In genomic region chr9:88932766-88933165, GRCh38 we compare ENCODE assay signal across 18 cellular contexts. TPM values are rescaled to one million over a fixed set of nuclear protein-coding genes. Genes with fewer than 3 reads are reported as not detected.
A peak's percentile ranks its signal among the peaks of the same experiment; 100 is the strongest.
DNase-seq lines count a peak whose midpoint lies in the region; ATAC-seq, FAIRE-seq and TF ChIP-seq lines count a peak whose summit lies in the region.
"Had no signal": no experiment of that assay in that cellular context is flagged by ENCODE, and none has a peak within 500 bp of the region (broad histone marks: within the 10 kb centered on the region; RNA-seq: fewer than 3 reads in every experiment).

No MANE protein-coding gene starts in this region.

- no peaks in the 10 kb centered on the region for H3K9me3 ChIP-seq in BE2C
- no peaks in the 10 kb centered on the region for H3K9me3 ChIP-seq in mucosa of descending colon
- H3K9me3 ChIP-seq: left ventricle myocardium inferior, stomach had no signal

- FAIRE-seq in GM19239 (lab: Jason Lieb, UNC) = no peak
- FAIRE-seq: TTC549 had no signal

- H3K4me1 ChIP-seq in BE2C = peaks cover 8% of the 10 kb centered on the region
- H3K4me1 ChIP-seq in mucosa of descending colon (ENCODE audit: low read depth) = no peaks in the 10 kb centered on the region
- H3K4me1 ChIP-seq: left ventricle myocardium inferior had no signal

- peak; percentile 85 for DNase-seq in BE2C
- peak; percentile 13 for DNase-seq in HT-29 (ENCODE audit: low spot score)
- DNase-seq in NCI-H748 (lab: John Stamatoyannopoulos, UW; ENCODE audit: unreplicated experiment) = peak; percentile 94
- DNase-seq in dermis blood vessel endothelial cell = peak; percentile 89
- DNase-seq in GM19239 (ENCODE audit: insufficient read length, low spot score) = no peak
- no peak for DNase-seq in GM10248 (ENCODE audit: extremely low spot score)
- no peak for DNase-seq in central memory CD4-positive, alpha-beta T cell
- no peak for DNase-seq in mucosa of descending colon
- DNase-seq: CD4-positive, CD25-positive, alpha-beta regulatory T cell; left ventricle myocardium inferior; NCI-H1048; NCI-H510A; nucleus accumbens; PC-3; stimulated activated CD4-positive, alpha-beta T cell treated with anti-CD3 and anti-CD28 coated beads, Interleukin-1b, Interleukin-23, amount 100 ng/mL, for 48 hours; stomach had no signal

- POLR2A ChIA-PET in GM10248 (lab: Yijun Ruan, JAX) = no interaction called here

- ATAC-seq in mucosa of descending colon = no peak
- ATAC-seq: PC-3 had no signal

- H3K36me3 ChIP-seq in BE2C = no peaks in the 10 kb centered on the region
- H3K36me3 ChIP-seq in mucosa of descending colon (ENCODE audit: low read depth) = no peaks in the 10 kb centered on the region
- H3K36me3 ChIP-seq: left ventricle myocardium inferior, stomach had no signal

- CTCF ChIA-PET in GM10248 (lab: Yijun Ruan, JAX) = no interaction called here

- intact Hi-C loops in mucosa of descending colon (cut with DNase I, micrococcal nuclease) = no loop called here

- no peaks in the 10 kb centered on the region for H3K27me3 ChIP-seq in BE2C
- H3K27me3 ChIP-seq: stomach had no signal

- TF ChIP-seq CTCF in BE2C (IDR thresholded peaks at IDR 0.05; ENCODE audit: low read depth, low read length) (no peak), GM10248 (IDR thresholded peaks at IDR 0.05; ENCODE audit: control extremely low read depth, extremely low read depth, low read depth, missing control alignments) (no peak), mucosa of descending colon (IDR thresholded peaks at IDR 0.05) (no peak)

- H3K4me3 ChIP-seq in BE2C (ENCODE audit: low read depth, low read length) = peak overlapping the region; percentile 41
- no peak overlapping the region for H3K4me3 ChIP-seq in mucosa of descending colon
- H3K4me3 ChIP-seq: coronary artery, left ventricle myocardium inferior, stomach had no signal

RNA-seq across cellular contexts. Expression of gene S1PR3, which starts 58.5 kb away (rescaled TPM):
- polyA plus RNA-seq in BE2C (2012; ENCODE audit: insufficient read depth, insufficient read length, low read depth) = 2.5 TPM
- total RNA-seq in HT-29 (2014; rRNA removed; shearing (Covaris generic)) = not detected in 2 replicates
- total RNA-seq in dermis blood vessel endothelial cell (1.0 and 3.6 TPM in 2 replicates), mucosa of descending colon (10 to 100 TPM in 1 of 3 donors, 1 to 10 TPM in 1, under 1 TPM in 1; 0.87 to 12.2 (median 3.0) TPM)
- total RNA-seq: CD4-positive, CD25-positive, alpha-beta regulatory T cell had no signal

Comparison
In these comparisons a context has a peak if more than half of its experiments do, and no peak if none do; other contexts are left out.
1. DNase-seq: peak in BE2C (single experiment), HT-29 (single experiment), NCI-H748 (single experiment) and dermis blood vessel endothelial cell (single experiment); none in GM19239 (single experiment), GM10248 (single experiment), central memory CD4-positive, alpha-beta T cell (single experiment) and mucosa of descending colon (0 of 3).